17 cellular contexts compared by ENCODE assay signal in genomic region chr20:32436968-32437367, GRCh38.
"Had no signal": no experiment of that assay in that cellular context is flagged by ENCODE, and none has a peak within 500 bp of the region (broad histone marks: within the 10 kb centered on the region; RNA-seq: fewer than 3 reads in every experiment).

No MANE protein-coding gene starts in this region.

- H3K9me3 Mint-ChIP-seq: memory B cell, type B pancreatic cell had no signal

- H3K9me3 ChIP-seq: left ventricle myocardium inferior, lower lobe of right lung, neutrophil, suprapubic skin, thyroid gland had no signal

- H3K4me3 ChIP-seq: hepatocyte, left ventricle myocardium inferior, lower lobe of right lung, smooth muscle cell, suprapubic skin, thyroid gland had no signal

- H3K4me3 Mint-ChIP-seq: memory B cell, type B pancreatic cell had no signal

- ATAC-seq: foreskin keratinocyte; left cardiac atrium; lower lobe of right lung; right cardiac atrium; stimulated activated naive CD8-positive, alpha-beta T cell treated with anti-CD3 and anti-CD28 coated beads, Interleukin-15, Interleukin-2, amounts not matched to agents 100 U/mL and 50 U/mL, for 24 hours had no signal

- H3K27ac ChIP-seq: foreskin keratinocyte, hepatocyte, left ventricle myocardium inferior, lower lobe of right lung, neutrophil, suprapubic skin, thyroid gland had no signal

- H3K27ac Mint-ChIP-seq: memory B cell, type B pancreatic cell had no signal

- H3K4me1 ChIP-seq: foreskin keratinocyte, suprapubic skin, thyroid gland had no signal

- H3K27me3 ChIP-seq: foreskin keratinocyte, hepatocyte, neutrophil, suprapubic skin, thyroid gland had no signal

- H3K27me3 Mint-ChIP-seq: memory B cell, type B pancreatic cell had no signal

- DNase-seq: effector memory CD4-positive, alpha-beta T cell; foreskin keratinocyte; kidney; left cardiac atrium; left ventricle myocardium inferior; lower lobe of right lung; midbrain; right cardiac atrium; stimulated activated CD4-positive, alpha-beta T cell treated with anti-CD3 and anti-CD28 coated beads, Interleukin-2, amount 100 ng/mL, for 48 hours; thyroid gland had no signal
